Comparison of ENCODE assay signal across 1 cellular context in genomic region chr1:202959276-202959620, GRCh38.
TF ChIP-seq lines count a peak whose summit lies in the region.

No MANE protein-coding gene starts in this region.

TF ChIP-seq in K562, 482 proteins besides CTCF, POLR2A, EP300 and RAD21 (continued from another document):
- TF ChIP-seq, protein P1, sequence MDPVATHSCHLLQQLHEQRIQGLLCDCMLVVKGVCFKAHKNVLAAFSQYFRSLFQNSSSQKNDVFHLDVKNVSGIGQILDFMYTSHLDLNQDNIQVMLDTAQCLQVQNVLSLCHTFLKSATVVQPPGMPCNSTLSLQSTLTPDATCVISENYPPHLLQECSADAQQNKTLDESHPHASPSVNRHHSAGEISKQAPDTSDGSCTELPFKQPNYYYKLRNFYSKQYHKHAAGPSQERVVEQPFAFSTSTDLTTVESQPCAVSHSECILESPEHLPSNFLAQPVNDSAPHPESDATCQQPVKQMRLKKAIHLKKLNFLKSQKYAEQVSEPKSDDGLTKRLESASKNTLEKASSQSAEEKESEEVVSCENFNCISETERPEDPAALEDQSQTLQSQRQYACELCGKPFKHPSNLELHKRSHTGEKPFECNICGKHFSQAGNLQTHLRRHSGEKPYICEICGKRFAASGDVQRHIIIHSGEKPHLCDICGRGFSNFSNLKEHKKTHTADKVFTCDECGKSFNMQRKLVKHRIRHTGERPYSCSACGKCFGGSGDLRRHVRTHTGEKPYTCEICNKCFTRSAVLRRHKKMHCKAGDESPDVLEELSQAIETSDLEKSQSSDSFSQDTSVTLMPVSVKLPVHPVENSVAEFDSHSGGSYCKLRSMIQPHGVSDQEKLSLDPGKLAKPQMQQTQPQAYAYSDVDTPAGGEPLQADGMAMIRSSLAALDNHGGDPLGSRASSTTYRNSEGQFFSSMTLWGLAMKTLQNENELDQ (CRISPR knock-in tag; IDR thresholded peaks at IDR 0.05; ENCODE audit: borderline replicate concordance): no peak
- TF ChIP-seq ELF4 (CRISPR knock-in tag; IDR thresholded peaks at IDR 0.05) (no peak), TBP (optimal IDR thresholded peaks at IDR 0.05; ENCODE audit: low read depth, low read length) (peak; percentile 16), HOXB6 (CRISPR knock-in tag; IDR thresholded peaks at IDR 0.05; ENCODE audit: borderline replicate concordance) (no peak), ZNF77 (CRISPR knock-in tag; IDR thresholded peaks at IDR 0.05) (no peak), FOSL1 (tag; conservative IDR thresholded peaks at IDR 0.05) (peak; percentile 83), PYGO2 (tag; IDR thresholded peaks at IDR 0.05) (no peak), SMARCA4 (IDR thresholded peaks at IDR 0.05) (peak; percentile 75), TRIM24 (IDR thresholded peaks at IDR 0.05) (no peak), ZBTB17 (CRISPR knock-in tag; IDR thresholded peaks at IDR 0.05) (no peak), NBN (IDR thresholded peaks at IDR 0.05; ENCODE audit: low read depth) (no peak)
- TF ChIP-seq, protein P2, sequence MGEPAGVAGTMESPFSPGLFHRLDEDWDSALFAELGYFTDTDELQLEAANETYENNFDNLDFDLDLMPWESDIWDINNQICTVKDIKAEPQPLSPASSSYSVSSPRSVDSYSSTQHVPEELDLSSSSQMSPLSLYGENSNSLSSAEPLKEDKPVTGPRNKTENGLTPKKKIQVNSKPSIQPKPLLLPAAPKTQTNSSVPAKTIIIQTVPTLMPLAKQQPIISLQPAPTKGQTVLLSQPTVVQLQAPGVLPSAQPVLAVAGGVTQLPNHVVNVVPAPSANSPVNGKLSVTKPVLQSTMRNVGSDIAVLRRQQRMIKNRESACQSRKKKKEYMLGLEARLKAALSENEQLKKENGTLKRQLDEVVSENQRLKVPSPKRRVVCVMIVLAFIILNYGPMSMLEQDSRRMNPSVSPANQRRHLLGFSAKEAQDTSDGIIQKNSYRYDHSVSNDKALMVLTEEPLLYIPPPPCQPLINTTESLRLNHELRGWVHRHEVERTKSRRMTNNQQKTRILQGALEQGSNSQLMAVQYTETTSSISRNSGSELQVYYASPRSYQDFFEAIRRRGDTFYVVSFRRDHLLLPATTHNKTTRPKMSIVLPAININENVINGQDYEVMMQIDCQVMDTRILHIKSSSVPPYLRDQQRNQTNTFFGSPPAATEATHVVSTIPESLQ (CRISPR knock-in tag; IDR thresholded peaks at IDR 0.05): 0 out of 2 replicates have a peak, but pooled peaks have one; percentile 55
TF ChIP-seq in K562: peak in this region for 22.
